In genomic region chr9:34665381-34666250, GRCh38 we compare ENCODE assay signal across 8 cellular contexts. TPM values are rescaled to one million over a fixed set of nuclear protein-coding genes. Genes with fewer than 3 reads are reported as not detected.
DNase-seq lines count a peak whose midpoint lies in the region; ATAC-seq, FAIRE-seq and TF ChIP-seq lines count a peak whose summit lies in the region.

No MANE protein-coding gene starts in this region.

- H3K9me3 ChIP-seq in ascending aorta (no peaks in the 10 kb centered on the region), right cardiac atrium (ENCODE audit: control insufficient read depth, low read length) (no peaks in the 10 kb centered on the region), psoas muscle (no peaks in the 10 kb centered on the region)

- TF ChIP-seq CTCF in ascending aorta (IDR thresholded peaks at IDR 0.05): no peak
- TF ChIP-seq CTCF in psoas muscle (IDR thresholded peaks at IDR 0.05): no peak

- FAIRE-seq in GM12891 (lab: Jason Lieb, UNC): peak; percentile 87

- peak; percentile 79 for DNase-seq in GM12891 (ENCODE audit: insufficient read length, low spot score)
- peak; percentile 55 to 84 for DNase-seq in NCI-H187 (lab: John Stamatoyannopoulos, UW)
- DNase-seq in T-helper 22 cell (ENCODE audit: low read depth): peak; percentile 85
- DNase-seq in ascending aorta (ENCODE audit: low spot score in 2 of 2): peak; percentile 89 to 98
- peak; percentile 96 to 98 (median 97) for DNase-seq in right cardiac atrium
- DNase-seq in psoas muscle: peak; percentile 93 to 97
- DNase-seq in ureter (ENCODE audit: low spot score): peak; percentile 96

- H3K27ac ChIP-seq in ascending aorta: peak overlapping the region; percentile 99 to 100
- H3K27ac ChIP-seq in right cardiac atrium (ENCODE audit: low read length): peak overlapping the region; percentile 99
- H3K27ac ChIP-seq in psoas muscle: peak overlapping the region; percentile 94

- intact Hi-C loops in ascending aorta (cut with DNase I): loop anchor here (1.0 to 10.0 kb wide), 11 partner anchors 12 to 1822 kb away; partner anchors contain the start of genes ATOSB, DCTN3, DNAI1 and FAM219A
- intact Hi-C loops in right cardiac atrium (cut with DNase I): no loop called here
- intact Hi-C loops in psoas muscle (cut with DNase I): no loop called here

- H3K4me1 ChIP-seq in ascending aorta: peaks cover 5 to 14% of the 10 kb centered on the region in 2 donors
- H3K4me1 ChIP-seq in right cardiac atrium (ENCODE audit: control insufficient read depth, insufficient read depth, low read length): peaks cover 4% of the 10 kb centered on the region
- H3K4me1 ChIP-seq in psoas muscle: peaks cover 8% of the 10 kb centered on the region

- H3K27me3 ChIP-seq in ascending aorta (no peaks in the 10 kb centered on the region), right cardiac atrium (ENCODE audit: control insufficient read depth, insufficient read depth) (no peaks in the 10 kb centered on the region), psoas muscle (ENCODE audit: insufficient read depth in 3 of 3, low read length in 2 of 3) (no peaks in the 10 kb centered on the region)

- H3K4me3 ChIP-seq in ascending aorta: peak overlapping the region; percentile 88
- H3K4me3 ChIP-seq in right cardiac atrium (ENCODE audit: low read length): peak overlapping the region; percentile 69
- peak overlapping the region; percentile 82 for H3K4me3 ChIP-seq in psoas muscle

- ATAC-seq in HG02884 (IDR thresholded peaks at IDR 0.05; ENCODE audit: unreplicated experiment): peak; percentile 56
- peak; percentile 93 to 94 for ATAC-seq in right cardiac atrium
- ATAC-seq in psoas muscle: peak; percentile 88 to 92 (median 90)

- WGBS in right cardiac atrium: 2% methylated on average over 55 of the region's 55 CpGs
- 2 to 3% (median 3%) methylated on average over 37 to 55 of the region's 55 CpGs for WGBS in psoas muscle, 3 donors

- H3K36me3 ChIP-seq in ascending aorta (peaks cover 9 to 26% of the 10 kb centered on the region in 2 donors), psoas muscle (ENCODE audit: insufficient read depth in 1 of 2, low read depth in 1 of 2) (peaks cover 0 to 19% of the 10 kb centered on the region in 2 donors)

- TF ChIP-seq POLR2A in GM12891 (IDR thresholded peaks at IDR 0.05; ENCODE audit: low read depth, low read length): no peak

TF ChIP-seq in GM12891, 5 proteins besides CTCF, POLR2A, EP300 and RAD21:
- TF ChIP-seq POU2F2 (IDR thresholded peaks at IDR 0.05; ENCODE audit: low read depth, low read length): no peak
TF ChIP-seq in GM12891: peak in this region for 0.

RNA-seq across cellular contexts. Expression of gene CCL27, which starts 3.2 kb away (rescaled TPM):
- not detected for polyA plus RNA-seq in GM12891 (2012; ENCODE audit: low read depth, missing spikeins)
- total RNA-seq in ascending aorta (9.3 TPM), right cardiac atrium (under 1 TPM in 1 of 4 donors, not detected in 3; 0.46 TPM), psoas muscle (under 1 TPM in 2 of 4 donors, not detected in 2; 0.25 to 0.50 TPM), ureter (0.68 TPM)
- polyA plus RNA-seq in right cardiac atrium (0.18 TPM), psoas muscle (under 1 TPM; 0.14 to 0.31 (median 0.21) TPM)

RNA-seq across cellular contexts. Expression of gene IL11RA, which starts 13.6 kb away (rescaled TPM):
- 6.9 TPM for polyA plus RNA-seq in GM12891 (2012; ENCODE audit: low read depth, missing spikeins)
- total RNA-seq in ascending aorta (50.3 TPM), right cardiac atrium (10 to 100 TPM; 48.7 to 92.2 (median 73.9) TPM), psoas muscle (10 to 100 TPM in 3 of 4 donors, 1 to 10 TPM in 1; 7.7 to 20.1 (median 11.4) TPM), ureter (19.4 TPM)
- polyA plus RNA-seq in right cardiac atrium (49.3 TPM), psoas muscle (10 to 100 TPM in 2 of 3 donors, 1 to 10 TPM in 1; 8.8 to 12.4 (median 12.3) TPM)

RNA-seq across cellular contexts. Expression of gene GALT, which starts 19.1 kb away (rescaled TPM):
- polyA plus RNA-seq in GM12891 (2012; ENCODE audit: low read depth, missing spikeins): 18.2 TPM
- total RNA-seq in ascending aorta (28.3 TPM), right cardiac atrium (10 to 100 TPM; 37.3 to 71.2 (median 66.3) TPM), psoas muscle (10 to 100 TPM; 16.5 to 40.6 (median 27.1) TPM), ureter (52.7 TPM)
- polyA plus RNA-seq in right cardiac atrium (57.1 TPM), psoas muscle (10 to 100 TPM in 2 of 3 donors, 1 to 10 TPM in 1; 9.5 to 17.7 (median 15.7) TPM)

RNA-seq across cellular contexts. Expression of gene CCL19, which starts 25.5 kb away (rescaled TPM):
- polyA plus RNA-seq in GM12891 (2012; ENCODE audit: low read depth, missing spikeins): 0.24 TPM
- total RNA-seq in ascending aorta (17.7 TPM), right cardiac atrium (1 to 10 TPM; 1.4 to 9.2 (median 6.3) TPM), psoas muscle (not detected), ureter (11.4 TPM)
- polyA plus RNA-seq in right cardiac atrium (0.66 TPM), psoas muscle (under 1 TPM in 2 of 3 donors, not detected in 1; 0.23 to 0.31 TPM)

RNA-seq across cellular contexts. Expression of gene SIGMAR1, which starts 28.0 kb away (rescaled TPM):
- 14.9 TPM for polyA plus RNA-seq in GM12891 (2012; ENCODE audit: low read depth, missing spikeins)
- total RNA-seq in ascending aorta (61.3 TPM), right cardiac atrium (10 to 100 TPM; 28.6 to 37.2 (median 35.5) TPM), psoas muscle (10 to 100 TPM; 13.0 to 16.5 (median 13.8) TPM), ureter (56.8 TPM)
- polyA plus RNA-seq in right cardiac atrium (36.0 TPM), psoas muscle (10 to 100 TPM; 13.8 to 50.1 (median 20.1) TPM)

Comparison
In these comparisons a context has a peak if more than half of its experiments do, and no peak if none do; other contexts are left out.
1. Peak in every context shown above with its lines: DNase-seq, ATAC-seq, H3K4me3 ChIP-seq and H3K27ac ChIP-seq.